Comparison of ENCODE assay signal across 22 cellular contexts in the genomic region with DNA sequence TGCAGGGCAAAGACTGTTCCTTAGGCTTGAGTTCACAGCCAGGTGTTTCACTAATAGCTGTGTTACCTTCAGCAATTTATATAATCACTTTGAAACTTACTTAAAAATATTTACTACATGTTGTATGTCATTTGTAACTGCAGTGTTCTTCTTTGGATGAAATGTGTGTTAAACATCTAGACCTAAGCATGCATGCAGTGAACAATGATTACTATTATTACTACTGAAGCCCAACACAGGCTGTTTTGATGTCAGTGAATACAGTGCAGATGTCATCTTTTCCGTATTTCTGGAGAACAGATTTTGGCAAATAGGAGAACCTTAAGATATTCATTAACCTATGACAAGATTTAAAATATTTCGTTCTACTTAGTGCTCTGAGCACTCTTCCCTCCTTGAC.
DNase-seq lines count a peak whose midpoint lies in the region; ATAC-seq and TF ChIP-seq lines count a peak whose summit lies in the region.
"Had no signal": no experiment of that assay in that cellular context is flagged by ENCODE, and none has a peak within 500 bp of the region (broad histone marks: within the 10 kb centered on the region; RNA-seq: fewer than 3 reads in every experiment).

No MANE protein-coding gene starts in this region.

- H3K27me3 Mint-ChIP-seq in CD14-positive monocyte (ENCODE audit: low read depth in 3 of 3), result peaks cover 0 to 10% (median 5%) of the 10 kb centered on the region in 3 donors

- H3K9me3 ChIP-seq in heart left ventricle, result no peaks in the 10 kb centered on the region
- H3K9me3 ChIP-seq: BLaER1 had no signal

- 75 to 79% (median 79%) methylated on average over 2 of the region's 2 CpGs for WGBS in heart left ventricle, 4 donors

- ATAC-seq in heart left ventricle, result no peak
- ATAC-seq: GM12878 had no signal

- no peak for TF ChIP-seq POLR2A in heart left ventricle (IDR thresholded peaks at IDR 0.05)

- intact Hi-C loops in dorsolateral prefrontal cortex (cut with DNase I) (no loop called here), CD14-positive monocyte (cut with micrococcal nuclease) (no loop called here), heart left ventricle (cut with DNase I) (no loop called here)

- H3K4me1 Mint-ChIP-seq in CD14-positive monocyte, result peaks cover 2% of the 10 kb centered on the region

- H3K4me1 ChIP-seq in heart left ventricle, result peaks cover 0 to 5% (median 0%) of the 10 kb centered on the region in 12 donors

- no peaks in the 10 kb centered on the region for H3K36me3 Mint-ChIP-seq in CD14-positive monocyte
- H3K36me3 Mint-ChIP-seq: CD8-positive, alpha-beta memory T cell had no signal

- peaks cover 0 to 1% (median 0%) of the 10 kb centered on the region in 7 donors for H3K9me3 Mint-ChIP-seq in CD14-positive monocyte
- H3K9me3 Mint-ChIP-seq: CD4-positive, alpha-beta T cell; CD8-positive, alpha-beta memory T cell had no signal

- no peaks in the 10 kb centered on the region for H3K36me3 ChIP-seq in heart left ventricle
- H3K36me3 ChIP-seq: BLaER1 had no signal

- TF ChIP-seq CTCF in dorsolateral prefrontal cortex (IDR thresholded peaks at IDR 0.05 in 54 of 56, conservative IDR thresholded peaks at IDR 0.05 in 2 of 56; ENCODE audit: low read depth in 1 of 56, partially characterized antibody in 56 of 56), result no peak
- no peak for TF ChIP-seq CTCF in CD14-positive monocyte (IDR thresholded peaks at IDR 0.05)
- no peak for TF ChIP-seq CTCF in heart left ventricle (IDR thresholded peaks at IDR 0.05)

- H3K27ac ChIP-seq in dorsolateral prefrontal cortex, result peak overlapping the region in 48 of 59 donors; percentile 5 to 83 (median 56)
- H3K27ac ChIP-seq in temporal lobe (ENCODE audit: low read depth, low read length), result peak overlapping the region; percentile 8
- no peak overlapping the region for H3K27ac ChIP-seq in heart left ventricle
- H3K27ac ChIP-seq: 22Rv1, BLaER1, C4-2B, GM23248 had no signal

- H3K4me3 ChIP-seq in dorsolateral prefrontal cortex (no peak overlapping the region), heart left ventricle (no peak overlapping the region)
- H3K4me3 ChIP-seq: BLaER1, GM12878, GM23248 had no signal

- no peaks in the 10 kb centered on the region for H3K27me3 ChIP-seq in dorsolateral prefrontal cortex
- H3K27me3 ChIP-seq in heart left ventricle, result no peaks in the 10 kb centered on the region
- H3K27me3 ChIP-seq: BLaER1 had no signal

- H3K27ac Mint-ChIP-seq in CD14-positive monocyte, result no peak overlapping the region
- H3K27ac Mint-ChIP-seq: B cell; CD4-positive, alpha-beta T cell had no signal

- H3K4me3 Mint-ChIP-seq in CD14-positive monocyte, result no peak overlapping the region
- H3K4me3 Mint-ChIP-seq: B cell; CD4-positive, alpha-beta T cell; CD8-positive, alpha-beta memory T cell had no signal

- DNase-seq in NCI-H1694 treated with DMSO at 0.1 percent for 48 hours (lab: John Stamatoyannopoulos, UW) (peak; percentile 27), NCI-H1694 (lab: John Stamatoyannopoulos, UW) (no peak), dorsolateral prefrontal cortex (no peak), pons (ENCODE audit: low spot score) (peak; percentile 66), CD14-positive monocyte (ENCODE audit: low spot score) (no peak), heart left ventricle (no peak)
- DNase-seq in stimulated activated CD4-positive, alpha-beta T cell treated with anti-CD3 and anti-CD28 coated beads, Interleukin-2, amount 100 ng/mL, for 24 hours, result no peak
- DNase-seq: CD4-positive, alpha-beta T cell; CD8-positive, alpha-beta memory T cell; DMS 273 treated with DMSO at 0.1 percent for 48 hours; DMS79; EL; GDM1; H7; HCEC 1CT had no signal

Comparison
In these comparisons a context has a peak if more than half of its experiments do, and no peak if none do; other contexts are left out.
1. DNase-seq: peak in NCI-H1694 treated with DMSO at 0.1 percent for 48 hours (single experiment) and pons (single experiment); none in NCI-H1694 (single experiment), dorsolateral prefrontal cortex (0 of 10), CD14-positive monocyte (single experiment), stimulated activated CD4-positive, alpha-beta T cell treated with anti-CD3 and anti-CD28 coated beads, Interleukin-2, amount 100 ng/mL, for 24 hours (0 of 2) and heart left ventricle (0 of 5).
2. H3K27ac ChIP-seq: peak in dorsolateral prefrontal cortex (48 of 59) and temporal lobe (single experiment); none in heart left ventricle (0 of 12).